In the genomic region with DNA sequence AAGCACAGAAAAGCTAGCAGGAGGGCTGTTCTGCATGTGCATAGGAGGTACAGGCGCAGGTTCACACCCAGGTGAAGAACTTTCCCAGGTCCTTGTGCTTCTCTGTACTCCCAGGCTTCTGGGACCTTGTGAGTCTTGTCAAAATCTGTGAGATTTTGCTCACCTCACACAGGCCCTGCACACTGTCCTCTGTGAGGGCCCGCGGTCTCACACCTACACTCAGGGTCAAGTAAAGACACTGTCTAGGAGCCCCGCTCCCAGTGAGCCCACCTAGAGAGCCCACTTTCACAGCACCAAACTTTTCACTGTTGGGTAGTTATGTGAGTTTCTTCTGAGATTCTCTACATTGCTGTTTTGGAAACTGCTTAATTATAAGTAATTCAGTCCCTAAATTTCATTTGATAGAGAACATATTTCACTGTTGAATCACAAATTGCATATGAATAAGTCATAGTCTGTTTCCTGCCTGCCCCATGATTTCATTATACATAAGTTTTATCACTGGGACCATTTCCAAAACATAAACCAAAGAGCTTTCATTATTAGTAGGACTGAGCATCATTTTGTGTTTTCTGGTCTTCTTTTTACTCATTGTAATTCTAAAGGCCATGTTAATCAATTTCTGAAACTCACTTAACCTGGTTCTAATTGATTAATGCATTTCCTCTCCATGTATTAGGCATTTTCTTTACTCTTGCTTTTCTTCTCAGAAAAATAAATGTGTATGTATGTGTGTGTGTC, we compare ENCODE assay signal across 8 cellular contexts.
DNase-seq lines count a peak whose midpoint lies in the region; ATAC-seq and TF ChIP-seq lines count a peak whose summit lies in the region.

No MANE protein-coding gene starts in this region.

- H3K36me3 ChIP-seq in PC-3 (ENCODE audit: low read depth, low read length): peaks cover 8% of the 10 kb centered on the region; the same call in 1 of the 2 replicates

- peak; percentile 86 for ATAC-seq in GM18505 (IDR thresholded peaks at IDR 0.05; ENCODE audit: unreplicated experiment)
- peak; percentile 71 for ATAC-seq in PC-3
- no peak for ATAC-seq in GM19023 (IDR thresholded peaks at IDR 0.05; ENCODE audit: unreplicated experiment)

- DNase-seq in HFF-Myc (ENCODE audit: extremely low read depth, low read depth) (peak; percentile 36), PC-3 (peak; percentile 82), lung microvascular endothelial cell (ENCODE audit: low read depth in 2 of 2) (peak; percentile 49 to 77), OCI-M1 (lab: John Stamatoyannopoulos, UW) (no peak), cerebellar cortex (ENCODE audit: low spot score) (no peak)
- no peak for DNase-seq in stimulated activated CD4-positive, alpha-beta T cell treated with anti-CD3 and anti-CD28 coated beads, Interleukin-4, amount 100 ng/mL, for 1 hour

- TF ChIP-seq CTCF in HFF-Myc (IDR thresholded peaks at IDR 0.05; ENCODE audit: low read depth, low read length, missing control alignments) (no peak), PC-3 (conservative IDR thresholded peaks at IDR 0.05; ENCODE audit: low read depth, low read length) (no peak)

- H3K27me3 ChIP-seq in PC-3 (ENCODE audit: low read length): no peaks in the 10 kb centered on the region

- BruUV-seq in PC-3 (replicated peaks; lab: Mats Ljungman, UMichigan): TSS peak; percentile 72

- H2AFZ ChIP-seq in PC-3 (ENCODE audit: low read length): no peak overlapping the region

- H3K79me2 ChIP-seq in PC-3 (ENCODE audit: low read length): no peaks in the 10 kb centered on the region

- H3K9me3 ChIP-seq in PC-3 (ENCODE audit: low read length): peaks cover 4% of the 10 kb centered on the region; the same call in 1 of the 2 replicates

- H3K9me2 ChIP-seq in PC-3 (replicated peaks; ENCODE audit: low read length): no peaks in the 10 kb centered on the region

- POLR2A ChIA-PET in PC-3 (lab: Charles Lee; ENCODE audit: unreplicated experiment): no interaction called here

- no peak overlapping the region for H3K9ac ChIP-seq in PC-3 (ENCODE audit: low read length)

- H3K27ac ChIP-seq in PC-3 (ENCODE audit: low read length): peak overlapping the region; percentile 74

- no peaks in the 10 kb centered on the region for H4K20me1 ChIP-seq in PC-3 (ENCODE audit: low read length)

- intact Hi-C loops in PC-3 (cut with micrococcal nuclease): loop anchor here (5.0 kb wide), 1 partner anchor 235 kb away; a partner anchor contains a TSS

- CTCF ChIA-PET in PC-3 (lab: Charles Lee): no interaction called here

- H3F3A ChIP-seq in PC-3 (ENCODE audit: low read length, unreplicated experiment): no peaks in the 10 kb centered on the region

- peak overlapping the region; percentile 50 for H3K4me2 ChIP-seq in PC-3 (ENCODE audit: low read length)

- H3K4me3 ChIP-seq in HFF-Myc (replicated peaks; ENCODE audit: low read depth, low read length): no peak overlapping the region
- no peak overlapping the region; the same call in 1 of the 2 replicates for H3K4me3 ChIP-seq in PC-3 (ENCODE audit: low read length)

- peaks cover 21% of the 10 kb centered on the region for H3K4me1 ChIP-seq in PC-3 (ENCODE audit: insufficient read depth, low read length)

- no peak for TF ChIP-seq POLR2A in GM18505 (IDR thresholded peaks at IDR 0.05; ENCODE audit: borderline replicate concordance, extremely low read depth, insufficient read depth, insufficient read length)

Comparison
In these comparisons a context has a peak if more than half of its experiments do, and no peak if none do; other contexts are left out.
1. DNase-seq: peak in HFF-Myc (single experiment), PC-3 (single experiment) and lung microvascular endothelial cell (2 of 2); none in stimulated activated CD4-positive, alpha-beta T cell treated with anti-CD3 and anti-CD28 coated beads, Interleukin-4, amount 100 ng/mL, for 1 hour (single experiment), OCI-M1 (single experiment) and cerebellar cortex (single experiment).